Comparison of ENCODE assay signal across 8 cellular contexts in the genomic region with DNA sequence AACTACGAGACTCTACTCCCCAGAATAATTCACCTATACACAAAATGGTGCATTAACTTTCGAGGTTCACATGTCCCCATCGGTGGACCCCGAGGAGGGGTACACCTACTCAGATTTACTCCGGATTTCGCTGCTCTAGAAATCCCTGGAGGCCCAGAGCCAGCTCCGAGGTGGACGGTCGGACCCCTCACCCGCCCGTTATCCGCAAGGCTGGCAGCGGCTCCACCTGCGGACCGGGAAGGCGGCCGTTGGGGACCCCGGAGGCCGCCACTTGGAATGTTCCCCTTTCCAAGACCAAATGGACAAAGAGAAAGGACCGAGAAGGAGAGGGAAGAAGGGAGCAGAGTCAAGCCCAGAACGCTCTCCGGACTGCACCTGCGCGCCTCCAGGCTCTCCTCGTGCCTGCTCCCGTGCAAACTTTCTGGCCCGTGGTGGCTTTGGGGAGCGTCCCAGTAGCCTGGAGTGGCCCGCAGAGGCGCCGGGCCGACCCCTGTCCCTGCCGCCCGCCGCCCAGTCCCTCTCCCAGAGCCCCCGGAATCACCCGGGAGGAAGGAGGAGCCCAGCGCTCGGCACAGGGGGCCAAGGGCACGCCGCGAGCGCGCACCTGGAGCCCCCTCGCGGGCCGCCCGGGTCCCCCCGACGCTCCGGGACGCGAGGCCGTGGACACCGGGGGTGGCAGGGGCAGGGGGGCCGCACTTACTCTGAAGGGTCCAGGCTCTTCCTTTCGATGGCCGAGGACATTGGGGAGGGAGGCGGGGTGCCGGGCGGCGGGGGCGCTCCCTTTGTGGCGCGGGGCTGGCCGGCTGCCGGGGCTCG. TPM values are rescaled to one million over a fixed set of nuclear protein-coding genes. Genes with fewer than 3 reads are reported as not detected.
DNase-seq lines count a peak whose midpoint lies in the region; ATAC-seq, FAIRE-seq and TF ChIP-seq lines count a peak whose summit lies in the region.

No MANE protein-coding gene starts in this region.

- H3K9me3 Mint-ChIP-seq in naive thymus-derived CD8-positive, alpha-beta T cell = no peaks in the 10 kb centered on the region

- DNase-seq in dermis blood vessel endothelial cell = peak; percentile 30
- DNase-seq in naive thymus-derived CD8-positive, alpha-beta T cell = no peak
- DNase-seq in GDM1 (lab: John Stamatoyannopoulos, UW) = no peak
- DNase-seq in urothelium cell line (ENCODE audit: low spot score) = no peak

- H3K27ac Mint-ChIP-seq in naive thymus-derived CD8-positive, alpha-beta T cell = no peak overlapping the region

- H3K4me3 Mint-ChIP-seq in naive thymus-derived CD8-positive, alpha-beta T cell = peak overlapping the region; percentile 49 to 80 (median 66)

- no peak for TF ChIP-seq CTCF in GM12875 (IDR thresholded peaks at IDR 0.05; ENCODE audit: borderline replicate concordance, insufficient read depth, low read depth, low read length)

- FAIRE-seq in urothelium cell line (lab: Jason Lieb, UNC) = no peak

- peak; percentile 21 for ATAC-seq in HG03432 (IDR thresholded peaks at IDR 0.05; ENCODE audit: unreplicated experiment)
- ATAC-seq in naive thymus-derived CD8-positive, alpha-beta T cell = no peak
- ATAC-seq in GM21360 (IDR thresholded peaks at IDR 0.05; ENCODE audit: unreplicated experiment) = no peak
- no peak for ATAC-seq in GM21423 (IDR thresholded peaks at IDR 0.05; ENCODE audit: unreplicated experiment)

- peaks cover 4 to 30% (median 19%) of the 10 kb centered on the region in 4 donors for H3K4me1 Mint-ChIP-seq in naive thymus-derived CD8-positive, alpha-beta T cell

- peak overlapping the region; percentile 85 for H3K4me3 ChIP-seq in GM12875 (ENCODE audit: low read depth, low read length)

- POLR2A ChIA-PET in naive thymus-derived CD8-positive, alpha-beta T cell (lab: Charles Lee) = interaction anchor here (0.6 kb wide), 1 partner anchor 675 kb away, joined by 5 read pairs; no protein-coding TSS in a partner anchor

- H3K36me3 Mint-ChIP-seq in naive thymus-derived CD8-positive, alpha-beta T cell = no peaks in the 10 kb centered on the region

- H3K27me3 Mint-ChIP-seq in naive thymus-derived CD8-positive, alpha-beta T cell = peaks cover 41 to 83% (median 49%) of the 10 kb centered on the region in 5 donors

RNA-seq across cellular contexts. Expression of a gene that starts 23.0 kb away (rescaled TPM):
- total RNA-seq in dermis blood vessel endothelial cell = 107 and 149 TPM in 2 replicates
- total RNA-seq in naive thymus-derived CD8-positive, alpha-beta T cell = under 1 TPM; 0.47 to 0.99 TPM
- not detected for polyA plus RNA-seq in naive thymus-derived CD8-positive, alpha-beta T cell

Comparison
In these comparisons a context has a peak if more than half of its experiments do, and no peak if none do; other contexts are left out.
1. RNA of a gene that starts 23.0 kb away (total RNA-seq): 107 to 149 TPM in dermis blood vessel endothelial cell; 0.47 to 0.99 TPM in naive thymus-derived CD8-positive, alpha-beta T cell; every median in the first group is over 10 times any median in the second.